1 cellular context compared by ENCODE assay signal in the genomic region with DNA sequence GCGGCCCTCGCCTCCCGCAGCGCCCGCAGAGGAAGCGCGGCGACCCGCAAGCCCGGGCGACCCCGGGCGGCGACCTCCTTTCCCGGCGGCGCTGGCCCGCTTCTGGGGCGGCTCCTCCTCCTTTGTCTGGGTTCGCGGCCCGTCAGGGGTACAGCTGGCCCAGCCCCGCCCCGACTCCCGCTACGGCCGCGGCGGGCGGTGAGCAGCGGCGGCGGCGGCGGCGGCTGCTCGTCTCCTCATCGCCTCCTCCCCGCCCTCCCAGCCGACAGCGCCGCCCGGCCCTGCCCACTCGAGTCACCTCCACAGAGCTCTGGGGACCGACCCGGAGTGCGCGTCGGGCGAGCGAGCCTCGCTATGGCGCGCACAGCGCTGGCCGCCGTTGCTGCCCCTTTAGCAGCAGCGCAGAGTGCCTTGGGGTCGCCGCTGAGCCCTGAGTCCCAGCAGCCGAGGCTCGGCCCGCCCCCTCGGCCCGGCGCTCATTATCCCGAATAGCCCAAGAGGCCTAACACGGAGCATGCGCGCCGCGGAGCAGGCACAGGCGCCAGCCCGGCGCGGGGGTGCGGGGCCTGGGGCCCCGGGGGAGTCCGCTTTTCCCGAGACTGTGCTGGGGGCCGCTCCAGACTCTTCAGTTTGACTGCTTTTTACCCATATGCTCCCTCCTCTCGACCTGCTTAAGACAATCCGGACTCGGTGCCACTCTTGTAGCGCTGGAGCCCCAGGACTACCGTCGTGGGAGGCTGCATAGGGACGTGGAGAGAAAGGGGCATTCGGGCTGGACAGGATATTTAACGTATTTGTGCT.
TF ChIP-seq lines count a peak whose summit lies in the region.

TSS of gene SOS2 (minus strand) at position 104 of the 801 bp plus-strand sequence. CDS start 295 bp downstream, outside the sequence.

TF ChIP-seq in H1, 55 proteins besides CTCF, POLR2A, EP300 and RAD21 (continued from another document):
- peak; percentile 64 for TF ChIP-seq NRF1 (IDR thresholded peaks at IDR 0.05; ENCODE audit: low read depth, low read length)
- no peak for TF ChIP-seq CHD1 (IDR thresholded peaks at IDR 0.05; ENCODE audit: low read depth, low read length)
- peak; percentile 86 for TF ChIP-seq TAF1 (IDR thresholded peaks at IDR 0.05; ENCODE audit: low read depth, low read length)
- TF ChIP-seq CTBP2 (IDR thresholded peaks at IDR 0.05; ENCODE audit: borderline replicate concordance, insufficient read depth, insufficient read length, low read length), result no peak
- peak; percentile 59 for TF ChIP-seq TAF7 (optimal IDR thresholded peaks at IDR 0.05; ENCODE audit: borderline replicate concordance, low read depth, low read length)
- TF ChIP-seq RNF2 (IDR thresholded peaks at IDR 0.05; ENCODE audit: borderline replicate concordance, low read depth, low read length, missing control alignments, poor library complexity, severe bottlenecking), result no peak
- TF ChIP-seq ASH2L (IDR thresholded peaks at IDR 0.05; ENCODE audit: low read length), result peak; percentile 52
